ENCODE assay signal across 19 cellular contexts in genomic region chr2:24181849-24182248, GRCh38. TPM values are rescaled to one million over a fixed set of nuclear protein-coding genes. Genes with fewer than 3 reads are reported as not detected.
DNase-seq lines count a peak whose midpoint lies in the region; TF ChIP-seq lines count a peak whose summit lies in the region.
"Had no signal": no experiment of that assay in that cellular context is flagged by ENCODE, and none has a peak within 500 bp of the region (broad histone marks: within the 10 kb centered on the region; RNA-seq: fewer than 3 reads in every experiment).

No MANE protein-coding gene starts in this region.

- H3K27me3 ChIP-seq in A673 (replicated peaks; ENCODE audit: insufficient read depth, low read depth, low read length, poor library complexity) = no peaks in the 10 kb centered on the region
- H3K27me3 ChIP-seq: ascending aorta, neutrophil had no signal

- H3K4me1 ChIP-seq in A673 (ENCODE audit: insufficient read depth, low read length, poor library complexity, severe bottlenecking) = no peaks in the 10 kb centered on the region
- H3K4me1 ChIP-seq: ascending aorta had no signal

- H3K4me3 ChIP-seq in A673 (ENCODE audit: low read depth, low read length, poor library complexity, severe bottlenecking) (no peak overlapping the region), epithelial cell of esophagus (ENCODE audit: low read length) (no peak overlapping the region)
- H3K4me3 ChIP-seq: ascending aorta, esophagus squamous epithelium had no signal

- DNase-seq in A673 (ENCODE audit: low spot score) = peak; percentile 24
- DNase-seq in HK-2 (ENCODE audit: unreplicated experiment) = peak; percentile 52
- DNase-seq in NCI-H82 (lab: John Stamatoyannopoulos, UW) = peak; percentile 81
- DNase-seq in epithelial cell of esophagus (ENCODE audit: low read depth) = peak; percentile 22
- no peak for DNase-seq in iPS-NIHi7 (ENCODE audit: extremely low spot score)
- no peak for DNase-seq in hippocampal formation (lab: John Stamatoyannopoulos, UW)
- DNase-seq in stimulated activated CD4-positive, alpha-beta T cell treated with anti-CD3 and anti-CD28 coated beads, Interleukin-2, amount 100 ng/mL, for 24 hours = no peak
- no peak for DNase-seq in NCI-H226
- DNase-seq: ACHN; activated naive CD4-positive, alpha-beta T cell treated with anti-CD3 and anti-CD28 coated beads for 36 hours; effector CD4-positive, alpha-beta T cell; esophagus squamous epithelium; HFFc6; left ventricle myocardium superior; T-helper 1 cell had no signal

- H3K27ac ChIP-seq in A673 (ENCODE audit: low read depth, low read length, poor library complexity, severe bottlenecking) = no peak overlapping the region
- H3K27ac ChIP-seq: ascending aorta, esophagus squamous epithelium, neutrophil had no signal

- CTCF ChIA-PET in A673 (lab: Charles Lee) = no interaction called here

- POLR2A ChIA-PET in A673 (lab: Charles Lee; ENCODE audit: low non-redundant PET) = interaction anchor here (0.7 kb wide), 1 partner anchor 430 kb away, joined by 8 read pairs; no protein-coding TSS in a partner anchor

- H3K9me3 ChIP-seq in A673 (ENCODE audit: low read depth, low read length, poor library complexity, severe bottlenecking) = no peaks in the 10 kb centered on the region
- H3K9me3 ChIP-seq: ascending aorta, neutrophil had no signal

- BruUV-seq in A673 (replicated peaks; lab: Mats Ljungman, UMichigan) = no TSS peak

- TF ChIP-seq CTCF in A673 (conservative IDR thresholded peaks at IDR 0.05; ENCODE audit: low read depth, low read length) (no peak), epithelial cell of esophagus (IDR thresholded peaks at IDR 0.05; ENCODE audit: insufficient read depth, low read depth, low read length, missing control alignments) (no peak)

- no peaks in the 10 kb centered on the region for H3K36me3 ChIP-seq in A673 (ENCODE audit: insufficient read depth, low read length, poor library complexity, severe bottlenecking)
- H3K36me3 ChIP-seq: ascending aorta, esophagus squamous epithelium, neutrophil had no signal

- intact Hi-C loops in A673 (cut with micrococcal nuclease; ENCODE audit: unreplicated experiment) = no loop called here

RNA-seq across cellular contexts. Expression of gene FAM228A, which starts 7.0 kb away (rescaled TPM):
- total RNA-seq in A673 (2021) = 0.17 TPM in 1 of 2 replicates, not detected in the other
- total RNA-seq: ascending aorta, HFFc6, HT-29, LHCN-M2 had no signal

RNA-seq across cellular contexts. Expression of gene FAM228B, which starts 58.6 kb away (rescaled TPM):
- total RNA-seq in A673 (2021) = 6.8 and 11.3 TPM in 2 replicates

RNA-seq across cellular contexts. Expression of gene PFN4, which starts 58.7 kb away (rescaled TPM):
- total RNA-seq in A673 (2021) = 0.94 TPM in 1 of 2 replicates, not detected in the other
- total RNA-seq: ascending aorta, esophagus squamous epithelium, HT-29 had no signal

Comparison
In these comparisons a context has a peak if more than half of its experiments do, and no peak if none do; other contexts are left out.
1. DNase-seq: peak in A673 (single experiment), HK-2 (single experiment), NCI-H82 (single experiment) and epithelial cell of esophagus (single experiment); none in iPS-NIHi7 (single experiment), hippocampal formation (0 of 2), stimulated activated CD4-positive, alpha-beta T cell treated with anti-CD3 and anti-CD28 coated beads, Interleukin-2, amount 100 ng/mL, for 24 hours (0 of 2) and NCI-H226 (single experiment).